ENCODE assay signal across 19 cellular contexts in genomic region chr12:15719230-15719629, GRCh38.
A peak's percentile ranks its signal among the peaks of the same experiment; 100 is the strongest.
DNase-seq lines count a peak whose midpoint lies in the region; TF ChIP-seq lines count a peak whose summit lies in the region.
"Had no signal": no experiment of that assay in that cellular context is flagged by ENCODE, and none has a peak within 500 bp of the region (broad histone marks: within the 10 kb centered on the region; RNA-seq: fewer than 3 reads in every experiment).

No MANE protein-coding gene starts in this region.

- H3K27me3 ChIP-seq in sigmoid colon = no peaks in the 10 kb centered on the region
- H3K27me3 ChIP-seq: breast epithelium, gastrocnemius medialis had no signal

- peak; percentile 23 for DNase-seq in NCI-H1092 treated with DMSO at 0.1 percent for 48 hours (lab: John Stamatoyannopoulos, UW)
- DNase-seq in NCI-H1092 (lab: John Stamatoyannopoulos, UW) = no peak
- peak; percentile 36 to 84 for DNase-seq in NCI-H2081 (lab: John Stamatoyannopoulos, UW)
- peak; percentile 42 for DNase-seq in choroid plexus epithelial cell (ENCODE audit: low read depth)
- no peak for DNase-seq in sigmoid colon
- DNase-seq in glomerular visceral epithelial cell (ENCODE audit: extremely low spot score) = no peak
- no peak for DNase-seq in retina
- DNase-seq in C1 segment of cervical spinal cord (lab: John Stamatoyannopoulos, UW) = no peak
- DNase-seq: CD4-positive, alpha-beta T cell; effector memory CD4-positive, alpha-beta T cell; gastrocnemius medialis; GF-D8; NCI-H1694; NCI-H82; substantia nigra; T-helper 2 cell had no signal

- no peak overlapping the region for H3K4me3 ChIP-seq in choroid plexus epithelial cell (ENCODE audit: low read depth, low read length)
- H3K4me3 ChIP-seq in sigmoid colon = no peak overlapping the region
- H3K4me3 ChIP-seq: breast epithelium, gastrocnemius medialis had no signal

- H3K4me1 ChIP-seq in sigmoid colon = peaks cover 0 to 57% (median 49%) of the 10 kb centered on the region in 4 donors

- intact Hi-C loops in sigmoid colon (cut with DNase I) = no loop called here

- TF ChIP-seq CTCF in choroid plexus epithelial cell (conservative IDR thresholded peaks at IDR 0.05; ENCODE audit: low read depth, low read length) (no peak), sigmoid colon (IDR thresholded peaks at IDR 0.05) (no peak)

- H3K27ac ChIP-seq in sigmoid colon = peak overlapping the region in 3 of 4 donors; percentile 41 to 59 (median 54)
- H3K27ac ChIP-seq: 22Rv1, breast epithelium, gastrocnemius medialis, RWPE1 had no signal

- no peaks in the 10 kb centered on the region for H3K36me3 ChIP-seq in sigmoid colon
- H3K36me3 ChIP-seq: breast epithelium, gastrocnemius medialis had no signal

- H3K9me3 ChIP-seq in sigmoid colon = no peaks in the 10 kb centered on the region
- H3K9me3 ChIP-seq: breast epithelium, gastrocnemius medialis had no signal

- no peak for TF ChIP-seq POLR2A in sigmoid colon (IDR thresholded peaks at IDR 0.05)

- WGBS in sigmoid colon, 2 donors = 13 to 53% methylated on average over 2 of the region's 2 CpGs

- no peak for TF ChIP-seq EP300 in sigmoid colon (IDR thresholded peaks at IDR 0.05)

Comparison
In these comparisons a context has a peak if more than half of its experiments do, and no peak if none do; other contexts are left out.
1. DNase-seq: peak in NCI-H1092 treated with DMSO at 0.1 percent for 48 hours (single experiment), NCI-H2081 (2 of 2) and choroid plexus epithelial cell (single experiment); none in NCI-H1092 (single experiment), sigmoid colon (single experiment), glomerular visceral epithelial cell (single experiment), retina (single experiment) and C1 segment of cervical spinal cord (0 of 14).